15 cellular contexts compared by ENCODE assay signal in the genomic region with DNA sequence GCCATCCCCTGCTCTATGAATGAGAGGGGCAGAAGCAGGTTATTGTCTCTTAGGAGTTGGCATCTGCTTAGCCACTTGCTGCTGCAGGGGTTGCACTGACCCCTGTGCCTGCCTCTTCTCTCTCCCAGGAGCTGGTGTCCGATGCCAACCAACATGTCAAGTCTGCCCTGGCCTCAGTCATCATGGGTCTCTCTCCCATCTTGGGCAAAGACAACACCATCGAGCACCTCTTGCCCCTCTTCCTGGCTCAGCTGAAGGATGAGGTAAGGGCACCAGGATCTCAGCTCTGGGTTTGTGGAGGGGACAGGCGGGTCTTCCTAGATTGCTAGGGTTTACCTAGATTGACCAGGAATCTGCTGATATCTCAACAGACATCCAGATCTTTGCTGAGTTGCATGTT. TPM values are rescaled to one million over a fixed set of nuclear protein-coding genes. Genes with fewer than 3 reads are reported as not detected.
DNase-seq lines count a peak whose midpoint lies in the region; ATAC-seq and TF ChIP-seq lines count a peak whose summit lies in the region.
"Had no signal": no experiment of that assay in that cellular context is flagged by ENCODE, and none has a peak within 500 bp of the region (broad histone marks: within the 10 kb centered on the region; RNA-seq: fewer than 3 reads in every experiment).

No MANE protein-coding gene starts in this region.

- peaks cover 72% of the 10 kb centered on the region for H3K36me3 Mint-ChIP-seq in activated CD8-positive, alpha-beta T cell treated with anti-CD3 and anti-CD28 coated beads, Interleukin-2, amount 10 ng/mL, durations not matched to agents 7 days and 5 days (ENCODE audit: low read depth)
- peaks cover 63% of the 10 kb centered on the region for H3K36me3 Mint-ChIP-seq in activated CD8-positive, alpha-beta T cell treated with anti-CD3 and anti-CD28 coated beads for 36 hours (ENCODE audit: low read depth)
- peaks cover 3% of the 10 kb centered on the region for H3K36me3 Mint-ChIP-seq in activated naive CD8-positive, alpha-beta T cell
- H3K36me3 Mint-ChIP-seq in activated naive CD8-positive, alpha-beta T cell treated with anti-CD3 and anti-CD28 coated beads for 36 hours = peaks cover 51% of the 10 kb centered on the region
- H3K36me3 Mint-ChIP-seq in stimulated activated effector memory CD8-positive, alpha-beta T cell treated with anti-CD3 and anti-CD28 coated beads, Interleukin-12 subunit alpha, Interleukin-12 subunit beta, amount 100 ng/mL, for 72 hours = peaks cover 100% of the 10 kb centered on the region

- no peaks in the 10 kb centered on the region for H3K9me3 Mint-ChIP-seq in activated CD8-positive, alpha-beta T cell treated with anti-CD3 and anti-CD28 coated beads, Interleukin-2, amount 10 ng/mL, durations not matched to agents 7 days and 5 days (ENCODE audit: insufficient read depth)
- no peaks in the 10 kb centered on the region for H3K9me3 Mint-ChIP-seq in activated CD8-positive, alpha-beta T cell treated with anti-CD3 and anti-CD28 coated beads for 36 hours
- H3K9me3 Mint-ChIP-seq in activated naive CD8-positive, alpha-beta T cell (ENCODE audit: low read depth) = no peaks in the 10 kb centered on the region
- H3K9me3 Mint-ChIP-seq in activated naive CD8-positive, alpha-beta T cell treated with anti-CD3 and anti-CD28 coated beads for 36 hours = no peaks in the 10 kb centered on the region
- no peaks in the 10 kb centered on the region for H3K9me3 Mint-ChIP-seq in stimulated activated effector memory CD8-positive, alpha-beta T cell treated with anti-CD3 and anti-CD28 coated beads, Interleukin-12 subunit alpha, Interleukin-12 subunit beta, amount 100 ng/mL, for 72 hours
- H3K9me3 Mint-ChIP-seq: CD4-positive, CD25-positive, alpha-beta regulatory T cell; CD8-positive, alpha-beta T cell had no signal

- no peak for ATAC-seq in activated CD8-positive, alpha-beta T cell treated with anti-CD3 and anti-CD28 coated beads, Interleukin-2, amount 10 ng/mL, durations not matched to agents 7 days and 5 days
- no peak for ATAC-seq in activated CD8-positive, alpha-beta T cell treated with anti-CD3 and anti-CD28 coated beads for 36 hours
- ATAC-seq in stimulated activated effector memory CD8-positive, alpha-beta T cell treated with anti-CD3 and anti-CD28 coated beads, Interleukin-12 subunit alpha, Interleukin-12 subunit beta, amount 100 ng/mL, for 72 hours = no peak
- ATAC-seq: CD8-positive, alpha-beta T cell had no signal

- no peaks in the 10 kb centered on the region for H3K4me1 Mint-ChIP-seq in activated CD8-positive, alpha-beta T cell treated with anti-CD3 and anti-CD28 coated beads, Interleukin-2, amount 10 ng/mL, durations not matched to agents 7 days and 5 days (ENCODE audit: low read depth)
- no peaks in the 10 kb centered on the region for H3K4me1 Mint-ChIP-seq in activated CD8-positive, alpha-beta T cell treated with anti-CD3 and anti-CD28 coated beads for 36 hours (ENCODE audit: low read depth)
- H3K4me1 Mint-ChIP-seq in activated naive CD8-positive, alpha-beta T cell (ENCODE audit: low read depth) = no peaks in the 10 kb centered on the region
- H3K4me1 Mint-ChIP-seq in activated naive CD8-positive, alpha-beta T cell treated with anti-CD3 and anti-CD28 coated beads for 36 hours = no peaks in the 10 kb centered on the region
- H3K4me1 Mint-ChIP-seq in stimulated activated effector memory CD8-positive, alpha-beta T cell treated with anti-CD3 and anti-CD28 coated beads, Interleukin-12 subunit alpha, Interleukin-12 subunit beta, amount 100 ng/mL, for 72 hours = peaks cover 5% of the 10 kb centered on the region
- H3K4me1 Mint-ChIP-seq: B cell had no signal

- intact Hi-C loops in activated CD8-positive, alpha-beta T cell treated with anti-CD3 and anti-CD28 coated beads for 36 hours (cut with micrococcal nuclease) = no loop called here

- H3K27me3 Mint-ChIP-seq in activated CD8-positive, alpha-beta T cell treated with anti-CD3 and anti-CD28 coated beads, Interleukin-2, amount 10 ng/mL, durations not matched to agents 7 days and 5 days (ENCODE audit: low read depth) = no peaks in the 10 kb centered on the region
- no peaks in the 10 kb centered on the region for H3K27me3 Mint-ChIP-seq in activated CD8-positive, alpha-beta T cell treated with anti-CD3 and anti-CD28 coated beads for 36 hours
- H3K27me3 Mint-ChIP-seq in activated naive CD8-positive, alpha-beta T cell = no peaks in the 10 kb centered on the region
- no peaks in the 10 kb centered on the region for H3K27me3 Mint-ChIP-seq in activated naive CD8-positive, alpha-beta T cell treated with anti-CD3 and anti-CD28 coated beads for 36 hours
- H3K27me3 Mint-ChIP-seq: B cell; CD4-positive, CD25-positive, alpha-beta regulatory T cell had no signal

- no peak for TF ChIP-seq CTCF in activated CD8-positive, alpha-beta T cell treated with anti-CD3 and anti-CD28 coated beads for 36 hours (IDR thresholded peaks at IDR 0.05)

- POLR2A ChIA-PET in activated CD8-positive, alpha-beta T cell treated with anti-CD3 and anti-CD28 coated beads, Interleukin-2, amount 10 ng/mL, durations not matched to agents 7 days and 5 days (lab: Charles Lee) = no interaction called here
- POLR2A ChIA-PET in activated CD8-positive, alpha-beta T cell treated with anti-CD3 and anti-CD28 coated beads for 36 hours (lab: Charles Lee) = interaction anchor here (1.3 kb wide), 1 partner anchor 11 kb away, joined by 3 read pairs; no protein-coding TSS in a partner anchor

- no peak for DNase-seq in activated CD8-positive, alpha-beta T cell treated with anti-CD3 and anti-CD28 coated beads, Interleukin-2, amount 10 ng/mL, durations not matched to agents 7 days and 5 days
- DNase-seq in activated CD8-positive, alpha-beta T cell treated with anti-CD3 and anti-CD28 coated beads for 36 hours = no peak
- no peak for DNase-seq in activated naive CD8-positive, alpha-beta T cell treated with anti-CD3 and anti-CD28 coated beads for 36 hours
- no peak for DNase-seq in stimulated activated effector memory CD8-positive, alpha-beta T cell treated with anti-CD3 and anti-CD28 coated beads, Interleukin-12 subunit alpha, Interleukin-12 subunit beta, amount 100 ng/mL, for 72 hours (ENCODE audit: low spot score in 2 of 2)
- DNase-seq in HT-29 (ENCODE audit: low spot score) = no peak
- DNase-seq: Caco-2; CD4-positive, CD25-positive, alpha-beta regulatory T cell; CD8-positive, alpha-beta T cell; DMS153; DND-41; GM23248; H7; HCEC 1CT had no signal

- peak overlapping the region; percentile 15 for H3K27ac Mint-ChIP-seq in activated CD8-positive, alpha-beta T cell treated with anti-CD3 and anti-CD28 coated beads, Interleukin-2, amount 10 ng/mL, durations not matched to agents 7 days and 5 days
- no peak overlapping the region for H3K27ac Mint-ChIP-seq in activated CD8-positive, alpha-beta T cell treated with anti-CD3 and anti-CD28 coated beads for 36 hours
- peak overlapping the region; percentile 28 for H3K27ac Mint-ChIP-seq in activated naive CD8-positive, alpha-beta T cell
- no peak overlapping the region for H3K27ac Mint-ChIP-seq in activated naive CD8-positive, alpha-beta T cell treated with anti-CD3 and anti-CD28 coated beads for 36 hours
- H3K27ac Mint-ChIP-seq in stimulated activated effector memory CD8-positive, alpha-beta T cell treated with anti-CD3 and anti-CD28 coated beads, Interleukin-12 subunit alpha, Interleukin-12 subunit beta, amount 100 ng/mL, for 72 hours = peak overlapping the region; percentile 56
- H3K27ac Mint-ChIP-seq: B cell; CD4-positive, CD25-positive, alpha-beta regulatory T cell; CD8-positive, alpha-beta T cell had no signal

- CTCF ChIA-PET in activated CD8-positive, alpha-beta T cell treated with anti-CD3 and anti-CD28 coated beads, Interleukin-2, amount 10 ng/mL, durations not matched to agents 7 days and 5 days (lab: Charles Lee) = interaction anchor here (1.6 kb wide), 1 partner anchor 21 kb away, joined by 4 read pairs; no protein-coding TSS in a partner anchor
- CTCF ChIA-PET in activated CD8-positive, alpha-beta T cell treated with anti-CD3 and anti-CD28 coated beads for 36 hours (lab: Charles Lee) = no interaction called here

- no peak overlapping the region for H3K4me3 Mint-ChIP-seq in activated CD8-positive, alpha-beta T cell treated with anti-CD3 and anti-CD28 coated beads, Interleukin-2, amount 10 ng/mL, durations not matched to agents 7 days and 5 days
- no peak overlapping the region for H3K4me3 Mint-ChIP-seq in activated CD8-positive, alpha-beta T cell treated with anti-CD3 and anti-CD28 coated beads for 36 hours
- H3K4me3 Mint-ChIP-seq in activated naive CD8-positive, alpha-beta T cell = no peak overlapping the region
- no peak overlapping the region for H3K4me3 Mint-ChIP-seq in activated naive CD8-positive, alpha-beta T cell treated with anti-CD3 and anti-CD28 coated beads for 36 hours
- no peak overlapping the region for H3K4me3 Mint-ChIP-seq in stimulated activated effector memory CD8-positive, alpha-beta T cell treated with anti-CD3 and anti-CD28 coated beads, Interleukin-12 subunit alpha, Interleukin-12 subunit beta, amount 100 ng/mL, for 72 hours
- H3K4me3 Mint-ChIP-seq: B cell; CD4-positive, CD25-positive, alpha-beta regulatory T cell; CD8-positive, alpha-beta T cell had no signal

RNA-seq across cellular contexts. Expression of a gene that starts 26.5 kb away (rescaled TPM):
- total RNA-seq in activated CD8-positive, alpha-beta T cell treated with anti-CD3 and anti-CD28 coated beads, Interleukin-2, amount 10 ng/mL, durations not matched to agents 7 days and 5 days = 100 to 1,000 TPM; 223 to 225 TPM
- 100 to 1,000 TPM; 236 to 237 TPM for total RNA-seq in activated CD8-positive, alpha-beta T cell treated with anti-CD3 and anti-CD28 coated beads for 36 hours
- total RNA-seq in activated naive CD8-positive, alpha-beta T cell treated with anti-CD3 and anti-CD28 coated beads for 36 hours = 100 to 1,000 TPM; 222 to 244 TPM
- total RNA-seq in HT-29 (2014; rRNA removed; shearing (Covaris generic)) = 430 and 450 TPM in 2 replicates

RNA-seq across cellular contexts. Expression of a gene that starts 45.0 kb away (rescaled TPM):
- total RNA-seq in activated CD8-positive, alpha-beta T cell treated with anti-CD3 and anti-CD28 coated beads, Interleukin-2, amount 10 ng/mL, durations not matched to agents 7 days and 5 days = 10 to 100 TPM; 15.5 to 18.7 TPM
- 10 to 100 TPM; 10.3 to 12.6 TPM for total RNA-seq in activated CD8-positive, alpha-beta T cell treated with anti-CD3 and anti-CD28 coated beads for 36 hours
- 10 to 100 TPM; 10.0 to 12.0 TPM for total RNA-seq in activated naive CD8-positive, alpha-beta T cell treated with anti-CD3 and anti-CD28 coated beads for 36 hours
- total RNA-seq in HT-29 (2014; rRNA removed; shearing (Covaris generic)) = 0.10 and 1.6 TPM in 2 replicates

RNA-seq across cellular contexts. Expression of a gene that starts 53.0 kb away (rescaled TPM):
- total RNA-seq in activated CD8-positive, alpha-beta T cell treated with anti-CD3 and anti-CD28 coated beads, Interleukin-2, amount 10 ng/mL, durations not matched to agents 7 days and 5 days = 10 to 100 TPM; 18.9 to 23.7 TPM
- total RNA-seq in activated CD8-positive, alpha-beta T cell treated with anti-CD3 and anti-CD28 coated beads for 36 hours = 10 to 100 TPM; 30.7 to 32.9 TPM
- 10 to 100 TPM; 28.6 to 31.4 TPM for total RNA-seq in activated naive CD8-positive, alpha-beta T cell treated with anti-CD3 and anti-CD28 coated beads for 36 hours
- total RNA-seq in HT-29 (2014; rRNA removed; shearing (Covaris generic)) = 6.1 and 9.2 TPM in 2 replicates

Comparison
In these comparisons a context has a peak if more than half of its experiments do, and no peak if none do; other contexts are left out.
1. H3K27ac Mint-ChIP-seq: peak in activated CD8-positive, alpha-beta T cell treated with anti-CD3 and anti-CD28 coated beads, Interleukin-2, amount 10 ng/mL, durations not matched to agents 7 days and 5 days (single experiment), activated naive CD8-positive, alpha-beta T cell (single experiment) and stimulated activated effector memory CD8-positive, alpha-beta T cell treated with anti-CD3 and anti-CD28 coated beads, Interleukin-12 subunit alpha, Interleukin-12 subunit beta, amount 100 ng/mL, for 72 hours (single experiment); none in activated CD8-positive, alpha-beta T cell treated with anti-CD3 and anti-CD28 coated beads for 36 hours (single experiment) and activated naive CD8-positive, alpha-beta T cell treated with anti-CD3 and anti-CD28 coated beads for 36 hours (single experiment).